Comparison of ENCODE assay signal across 28 cellular contexts in genomic region chr12:40451661-40452060, GRCh38.
"Had no signal": no experiment of that assay in that cellular context is flagged by ENCODE, and none has a peak within 500 bp of the region (broad histone marks: within the 10 kb centered on the region; RNA-seq: fewer than 3 reads in every experiment).

No MANE protein-coding gene starts in this region.

- H3K36me3 ChIP-seq: adrenal gland, ascending aorta, brain microvascular endothelial cell, breast epithelium, cardiac muscle cell had no signal

- H3K4me3 ChIP-seq: adrenal gland, ascending aorta, body of pancreas, breast epithelium, cardiac muscle cell had no signal

- DNase-seq: activated effector memory CD4-positive, alpha-beta T cell treated with anti-CD3 and anti-CD28 coated beads, Interleukin-2, amount 50 U/mL, for 16 hours; activated effector memory CD4-positive, alpha-beta T cell treated with Interleukin-2 at 50 U/mL for 16 hours; activated gamma-delta T cell; activated gamma-delta T cell treated with Interleukin-2 at 50 U/mL for 16 hours; activated naive CD4-positive, alpha-beta T cell; activated naive CD4-positive, alpha-beta T cell treated with anti-CD3 and anti-CD28 coated beads for 36 hours; activated naive CD4-positive, alpha-beta T cell treated with anti-CD3 and anti-CD28 coated beads, Interleukin-2, amount 10 ng/mL, durations not matched to agents 7 days and 5 days; activated naive CD4-positive, alpha-beta T cell treated with anti-CD3 and anti-CD28 coated beads, Interleukin-2, amount 50 U/mL, for 16 hours; activated naive CD4-positive, alpha-beta T cell treated with Interleukin-2 at 50 U/mL for 16 hours; activated naive CD8-positive, alpha-beta T cell treated with anti-CD3 and anti-CD28 coated beads for 36 hours; activated naive CD8-positive, alpha-beta T cell treated with anti-CD3 and anti-CD28 coated beads, Interleukin-2, amount 10 ng/mL, durations not matched to agents 7 days and 5 days; activated naive CD8-positive, alpha-beta T cell treated with anti-CD3 and anti-CD28 coated beads, Interleukin-2, amount 50 U/mL, for 24 hours; activated T-cell treated with anti-CD3 and anti-CD28 coated beads, Interleukin-2, amount 50 U/mL, for 4 hours; activated T-cell treated with anti-CD3 and anti-CD28 coated beads, Interleukin-2, amount 50 U/mL, for 48 hours; activated T-cell treated with anti-CD3 and anti-CD28 coated beads, Interleukin-2, amount 50 U/mL, for 72 hours; adrenal gland; amniotic stem cell; amygdala; anterior cingulate cortex; aorta; body of pancreas; brain microvascular endothelial cell; caudate nucleus; central memory CD4-positive, alpha-beta T cell; cerebellar nuclear complex had no signal

- H3K27me3 ChIP-seq: adrenal gland, ascending aorta, body of pancreas, brain microvascular endothelial cell, breast epithelium, cardiac muscle cell had no signal

- H3K4me1 ChIP-seq: adrenal gland, ascending aorta, body of pancreas, breast epithelium had no signal

- H3K9me3 ChIP-seq: adrenal gland, ascending aorta, body of pancreas, breast epithelium had no signal

- H3K27ac ChIP-seq: adrenal gland, ascending aorta, body of pancreas, brain microvascular endothelial cell, breast epithelium, cardiac muscle cell had no signal
